In the genomic region with DNA sequence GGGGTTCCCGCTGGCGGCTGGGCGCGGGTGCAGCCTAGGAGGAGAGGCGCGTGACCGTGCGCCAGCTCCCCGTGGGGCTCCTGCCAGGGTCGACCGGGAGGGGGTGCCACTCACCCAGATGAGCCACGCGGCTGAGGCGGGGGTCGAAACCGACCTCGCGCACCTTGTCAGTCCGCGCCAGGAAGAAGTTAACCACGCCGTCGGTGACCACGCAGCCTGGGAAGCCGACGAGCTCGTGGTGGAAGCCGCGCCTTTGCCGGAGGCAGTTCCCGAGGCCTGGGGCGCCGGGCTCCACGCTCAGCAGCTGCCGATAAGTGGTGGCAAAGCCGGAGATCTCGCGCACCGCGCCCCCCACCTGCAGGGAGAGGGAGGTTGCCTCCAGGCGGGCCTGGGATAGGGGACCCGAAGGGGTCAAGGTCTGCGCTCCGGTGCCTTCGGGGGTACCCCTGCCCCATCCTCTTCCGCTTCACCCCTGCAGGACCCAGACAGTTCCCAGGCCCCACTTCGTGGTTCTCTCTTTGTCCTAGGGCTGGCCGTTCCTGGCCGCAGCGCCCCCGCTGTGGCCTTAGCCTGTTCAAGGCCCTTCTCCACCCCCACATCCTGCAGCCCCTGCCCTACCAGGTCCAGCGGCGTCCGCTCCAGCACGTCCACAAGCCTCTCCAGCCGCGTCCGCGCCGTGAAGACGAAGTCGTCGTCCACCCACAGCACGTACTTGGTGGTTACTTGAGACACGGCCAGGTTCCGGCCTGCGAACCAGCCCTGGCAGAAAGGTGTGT, we compare ENCODE assay signal across 13 cellular contexts. TPM values are rescaled to one million over a fixed set of nuclear protein-coding genes. Genes with fewer than 3 reads are reported as not detected.
DNase-seq lines count a peak whose midpoint lies in the region; ATAC-seq and TF ChIP-seq lines count a peak whose summit lies in the region.
"Had no signal": no experiment of that assay in that cellular context is flagged by ENCODE, and none has a peak within 500 bp of the region (broad histone marks: within the 10 kb centered on the region; RNA-seq: fewer than 3 reads in every experiment).

No MANE protein-coding gene starts in this region.

- no peaks in the 10 kb centered on the region for H3K9me3 Mint-ChIP-seq in memory B cell
- H3K9me3 Mint-ChIP-seq: immature natural killer cell had no signal

- H3K4me3 ChIP-seq in HFF-Myc (replicated peaks; ENCODE audit: low read depth, low read length) (no peak overlapping the region), body of pancreas (no peak overlapping the region), breast epithelium (no peak overlapping the region)
- H3K4me3 ChIP-seq: thyroid gland had no signal

- ATAC-seq in body of pancreas, result peak; percentile 25
- peak; percentile 51 for ATAC-seq in memory B cell (ENCODE audit: low read depth)

- TF ChIP-seq POLR2A in body of pancreas (IDR thresholded peaks at IDR 0.05), result no peak
- TF ChIP-seq POLR2A in breast epithelium (IDR thresholded peaks at IDR 0.05), result no peak

- H3K27me3 Mint-ChIP-seq in memory B cell, result peaks cover 59% of the 10 kb centered on the region

- H3K27ac ChIP-seq in body of pancreas, result no peak overlapping the region
- no peak overlapping the region for H3K27ac ChIP-seq in breast epithelium
- H3K27ac ChIP-seq: thyroid gland had no signal

- intact Hi-C loops in body of pancreas (cut with DNase I) (no loop called here), breast epithelium (cut with DNase I; ENCODE audit: low total_unique reads) (no loop called here)

- H3K27me3 ChIP-seq in body of pancreas, result peaks cover 0 to 27% of the 10 kb centered on the region in 2 donors
- peaks cover 0 to 24% of the 10 kb centered on the region in 2 donors for H3K27me3 ChIP-seq in breast epithelium

- H3K4me3 Mint-ChIP-seq in memory B cell, result peak overlapping the region; percentile 27

- no peaks in the 10 kb centered on the region for H3K9me3 ChIP-seq in body of pancreas
- no peaks in the 10 kb centered on the region for H3K9me3 ChIP-seq in breast epithelium
- H3K9me3 ChIP-seq: Caco-2, thyroid gland had no signal

- peak; percentile 7 for TF ChIP-seq CTCF in HFF-Myc (IDR thresholded peaks at IDR 0.05; ENCODE audit: low read depth, low read length, missing control alignments)
- peak in 1 of 7 experiments; percentile 20 for TF ChIP-seq CTCF in body of pancreas (IDR thresholded peaks at IDR 0.05)
- TF ChIP-seq CTCF in breast epithelium (IDR thresholded peaks at IDR 0.05), result no peak

- peaks cover 13% of the 10 kb centered on the region for H3K4me1 Mint-ChIP-seq in memory B cell

- H3K36me3 Mint-ChIP-seq in memory B cell, result no peaks in the 10 kb centered on the region

- peaks cover 18% of the 10 kb centered on the region for H3K4me1 ChIP-seq in body of pancreas
- peaks cover 4 to 7% of the 10 kb centered on the region in 2 donors for H3K4me1 ChIP-seq in breast epithelium
- H3K4me1 ChIP-seq: Caco-2 had no signal

- H3K36me3 ChIP-seq in body of pancreas (replicated peaks in 1 of 2; ENCODE audit: insufficient read depth in 1 of 2, low read depth in 2 of 2) (no peaks in the 10 kb centered on the region), breast epithelium (no peaks in the 10 kb centered on the region)
- H3K36me3 ChIP-seq: thyroid gland had no signal

- 9 to 28% methylated on average over 23 to 65 of the region's 67 CpGs for WGBS in body of pancreas, 2 donors

- DNase-seq in CD1c-positive myeloid dendritic cell (ENCODE audit: extremely low spot score) (peak; percentile 31), HFF-Myc (ENCODE audit: extremely low read depth, low read depth) (no peak), body of pancreas (peak in 1 of 4 donors; percentile 23), memory B cell (ENCODE audit: low spot score in 2 of 2) (peak in 1 of 2 donors; percentile 18), cerebellar nuclear complex (lab: John Stamatoyannopoulos, UW) (no peak), SKM-1 treated with dmso at 0.1 percent for 144 hours (lab: John Stamatoyannopoulos, UW; ENCODE audit: unreplicated experiment) (no peak), AML-193 (lab: John Stamatoyannopoulos, UW) (no peak), breast epithelium (ENCODE audit: low spot score in 2 of 2) (no peak)
- DNase-seq: Caco-2, immature natural killer cell, KBM-7, NCI-H774 had no signal

- no peak overlapping the region for H3K27ac Mint-ChIP-seq in memory B cell
- H3K27ac Mint-ChIP-seq: immature natural killer cell had no signal

RNA-seq across cellular contexts. Expression of a gene that starts 5.3 kb away (rescaled TPM):
- total RNA-seq in body of pancreas (under 1 TPM in 1 of 2 donors, not detected in 1; 0.78 TPM), breast epithelium (1 to 10 TPM; 1.1 to 2.6 (median 1.2) TPM)

RNA-seq across cellular contexts. Expression of a gene that starts 16.5 kb away (rescaled TPM):
- 10 to 100 TPM; 10.1 to 10.9 TPM for total RNA-seq in body of pancreas
- total RNA-seq in breast epithelium, result 10 to 100 TPM in 2 of 3 donors, 1 to 10 TPM in 1; 8.3 to 28.2 (median 19.2) TPM

RNA-seq across cellular contexts. Expression of a gene that starts 23.1 kb away (rescaled TPM):
- total RNA-seq in body of pancreas (10 to 100 TPM in 1 of 2 donors, 1 to 10 TPM in 1; 4.6 to 12.2 TPM), breast epithelium (10 to 100 TPM in 2 of 3 donors, 1 to 10 TPM in 1; 3.0 to 35.1 (median 25.9) TPM)

RNA-seq across cellular contexts. Expression of a gene that starts 36.7 kb away (rescaled TPM):
- 10 to 100 TPM; 12.2 to 48.0 TPM for total RNA-seq in body of pancreas
- 10 to 100 TPM; 13.8 to 26.9 (median 24.6) TPM for total RNA-seq in breast epithelium
